In genomic region chr4:188819243-188819642, GRCh38 we compare ENCODE assay signal across 1 cellular context.
TF ChIP-seq lines count a peak whose summit lies in the region.

No MANE protein-coding gene starts in this region.

TF ChIP-seq in SK-N-SH treated with all-trans-retinoic acid at 6 μM for 48 hours, 23 proteins besides CTCF, POLR2A, EP300 and RAD21 (continued from another document):
- no peak for TF ChIP-seq ZNF8 (CRISPR knock-in tag; IDR thresholded peaks at IDR 0.05)
- no peak for TF ChIP-seq TCF4 (CRISPR knock-in tag; IDR thresholded peaks at IDR 0.05; ENCODE audit: borderline replicate concordance)
- TF ChIP-seq CSRNP3 (CRISPR knock-in tag; IDR thresholded peaks at IDR 0.05) = no peak
- TF ChIP-seq ZNF70 (CRISPR knock-in tag; IDR thresholded peaks at IDR 0.05) = no peak
